In the genomic region with DNA sequence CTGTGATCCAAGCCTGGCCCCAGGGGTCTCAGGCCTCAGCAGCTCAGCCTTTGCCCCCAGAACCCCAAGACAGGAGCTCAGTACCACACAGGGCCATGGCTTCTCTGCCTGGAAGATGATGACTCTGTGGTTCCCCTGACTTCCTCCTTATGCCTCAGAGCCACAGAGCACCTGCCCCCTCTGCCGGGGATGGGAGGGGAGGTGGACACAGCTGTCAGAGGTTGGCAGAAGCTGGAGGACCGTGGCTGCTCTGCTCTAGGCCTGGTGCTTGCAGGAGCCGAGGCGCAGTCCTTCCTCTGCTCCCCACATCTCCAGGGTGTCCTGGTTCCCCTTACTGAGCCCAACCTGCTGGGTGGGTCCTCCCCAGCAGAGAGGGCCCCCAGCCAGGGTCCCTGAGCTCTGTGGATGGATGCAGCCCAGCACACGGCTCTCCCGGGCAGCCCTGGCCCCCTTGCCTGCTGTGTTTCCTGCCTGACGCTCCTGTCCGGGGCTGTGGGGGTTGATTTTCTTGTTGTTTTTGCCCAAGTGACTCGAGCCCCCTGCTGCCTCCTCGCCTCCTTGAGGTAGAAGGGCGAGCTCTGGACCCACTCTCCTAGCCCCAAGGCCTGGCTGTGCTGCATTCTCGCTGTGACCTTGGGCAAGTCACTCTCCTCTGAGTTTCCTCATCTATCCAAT, we compare ENCODE assay signal across 1 cellular context.
TF ChIP-seq lines count a peak whose summit lies in the region.

No MANE protein-coding gene starts in this region.

TF ChIP-seq in K562, 482 proteins besides CTCF, POLR2A, EP300 and RAD21:
- TF ChIP-seq POLR2G (IDR thresholded peaks at IDR 0.05; ENCODE audit: low read depth, low read length) (peak; percentile 13; the same call in 1 of the 2 replicates), NFE2 (IDR thresholded peaks at IDR 0.05; ENCODE audit: low read depth) (0 out of 2 replicates have a peak, but pooled peaks have one; percentile 6), MYC (IDR thresholded peaks at IDR 0.05; ENCODE audit: low read depth, low read length) (no peak), MYC (CRISPR knock-in tag; IDR thresholded peaks at IDR 0.05; ENCODE audit: borderline replicate concordance, low read depth) (no peak), HNRNPUL1 (IDR thresholded peaks at IDR 0.05; ENCODE audit: low read length) (no peak), GATA2 (CRISPR knock-in tag; IDR thresholded peaks at IDR 0.05) (no peak), SPI1 (IDR thresholded peaks at IDR 0.05; ENCODE audit: borderline replicate concordance, low read depth, low read length) (peak; percentile 62; the same call in 1 of the 2 replicates), ZNF239 (CRISPR knock-in tag; IDR thresholded peaks at IDR 0.05) (no peak), ZNF699 (CRISPR knock-in tag; IDR thresholded peaks at IDR 0.05; ENCODE audit: insufficient replicate concordance) (no peak), CTBP1 (IDR thresholded peaks at IDR 0.05; ENCODE audit: borderline replicate concordance) (peak; percentile 20; the same call in 1 of the 2 replicates), SIX5 (IDR thresholded peaks at IDR 0.05; ENCODE audit: borderline replicate concordance in 1 of 2, insufficient read depth in 1 of 2, low read depth in 1 of 2, low read length in 2 of 2) (no peak)
- TF ChIP-seq, protein P1, sequence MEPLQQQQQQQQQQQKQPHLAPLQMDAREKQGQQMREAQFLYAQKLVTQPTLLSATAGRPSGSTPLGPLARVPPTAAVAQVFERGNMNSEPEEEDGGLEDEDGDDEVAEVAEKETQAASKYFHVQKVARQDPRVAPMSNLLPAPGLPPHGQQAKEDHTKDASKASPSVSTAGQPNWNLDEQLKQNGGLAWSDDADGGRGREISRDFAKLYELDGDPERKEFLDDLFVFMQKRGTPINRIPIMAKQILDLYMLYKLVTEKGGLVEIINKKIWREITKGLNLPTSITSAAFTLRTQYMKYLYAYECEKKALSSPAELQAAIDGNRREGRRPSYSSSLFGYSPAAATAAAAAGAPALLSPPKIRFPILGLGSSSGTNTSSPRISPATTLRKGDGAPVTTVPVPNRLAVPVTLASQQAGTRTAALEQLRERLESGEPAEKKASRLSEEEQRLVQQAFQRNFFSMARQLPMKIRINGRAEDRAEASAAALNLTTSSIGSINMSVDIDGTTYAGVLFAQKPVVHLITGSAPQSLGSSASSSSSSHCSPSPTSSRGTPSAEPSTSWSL (CRISPR knock-in tag; IDR thresholded peaks at IDR 0.05; ENCODE audit: borderline replicate concordance): no peak
